ENCODE assay signal across 14 cellular contexts in the genomic region with DNA sequence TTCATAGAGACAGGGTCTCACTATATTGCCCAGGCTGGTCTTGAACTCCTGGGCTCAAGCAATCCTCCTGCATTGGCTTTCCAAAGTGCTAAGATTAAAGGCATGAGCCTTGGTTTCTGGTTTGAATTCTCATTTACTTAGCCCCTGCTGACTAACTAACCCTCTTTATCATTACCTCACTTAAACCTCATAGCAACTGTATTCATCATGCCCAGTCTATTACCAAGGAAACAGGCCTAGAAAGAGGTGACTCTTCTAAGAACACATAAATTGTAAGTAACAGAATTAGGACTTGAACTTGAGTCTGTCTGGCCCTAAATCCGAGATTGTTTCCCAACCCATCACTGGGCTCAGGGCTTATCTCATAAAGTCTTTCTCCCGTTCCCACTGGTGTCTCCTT. TPM values are rescaled to one million over a fixed set of nuclear protein-coding genes. Genes with fewer than 3 reads are reported as not detected.
A peak's percentile ranks its signal among the peaks of the same experiment; 100 is the strongest.
DNase-seq lines count a peak whose midpoint lies in the region; ATAC-seq and TF ChIP-seq lines count a peak whose summit lies in the region.
"Had no signal": no experiment of that assay in that cellular context is flagged by ENCODE, and none has a peak within 500 bp of the region (broad histone marks: within the 10 kb centered on the region; RNA-seq: fewer than 3 reads in every experiment).

No MANE protein-coding gene starts in this region.

- POLR2A ChIA-PET in WTC11 (lab: Charles Lee), result no interaction called here

- H3K27me3 Mint-ChIP-seq in activated naive CD4-positive, alpha-beta T cell treated with anti-CD3 and anti-CD28 coated beads, Interleukin-2, amount 10 ng/mL, durations not matched to agents 7 days and 5 days, result no peaks in the 10 kb centered on the region
- H3K27me3 Mint-ChIP-seq in WTC11 (ENCODE audit: low read depth), result no peaks in the 10 kb centered on the region
- H3K27me3 Mint-ChIP-seq in stimulated activated memory B cell treated with anti-CD40 and anti-IgM and Interleukin-4, amounts not matched to agents 10 μg/mL and 1 μg/mL and 100 μg/mL, for 72 hours, result no peaks in the 10 kb centered on the region

- H3K27ac Mint-ChIP-seq in activated naive CD4-positive, alpha-beta T cell treated with anti-CD3 and anti-CD28 coated beads, Interleukin-2, amount 10 ng/mL, durations not matched to agents 7 days and 5 days, result peak overlapping the region; percentile 11
- H3K27ac Mint-ChIP-seq in WTC11, result no peak overlapping the region; the same call in 1 of the 2 replicates
- peak overlapping the region; percentile 98 for H3K27ac Mint-ChIP-seq in stimulated activated memory B cell treated with anti-CD40 and anti-IgM and Interleukin-4, amounts not matched to agents 10 μg/mL and 1 μg/mL and 100 μg/mL, for 72 hours

- no peak overlapping the region for H3K9ac ChIP-seq in fibroblast of lung (ENCODE audit: insufficient read depth, low read length)
- H3K9ac ChIP-seq: BLaER1 treated with 17β-estradiol and CSF1 and Interleukin-3, amounts not matched to agents 10 nM and 100 nM had no signal

- H3K9me3 Mint-ChIP-seq in activated naive CD4-positive, alpha-beta T cell treated with anti-CD3 and anti-CD28 coated beads, Interleukin-2, amount 10 ng/mL, durations not matched to agents 7 days and 5 days, result no peaks in the 10 kb centered on the region
- H3K9me3 Mint-ChIP-seq in WTC11, result no peaks in the 10 kb centered on the region
- peaks cover 3% of the 10 kb centered on the region for H3K9me3 Mint-ChIP-seq in stimulated activated memory B cell treated with anti-CD40 and anti-IgM and Interleukin-4, amounts not matched to agents 10 μg/mL and 1 μg/mL and 100 μg/mL, for 72 hours

- peaks cover 21% of the 10 kb centered on the region for H3K36me3 Mint-ChIP-seq in activated naive CD4-positive, alpha-beta T cell treated with anti-CD3 and anti-CD28 coated beads, Interleukin-2, amount 10 ng/mL, durations not matched to agents 7 days and 5 days
- peaks cover 20% of the 10 kb centered on the region for H3K36me3 Mint-ChIP-seq in WTC11
- peaks cover 19% of the 10 kb centered on the region for H3K36me3 Mint-ChIP-seq in stimulated activated memory B cell treated with anti-CD40 and anti-IgM and Interleukin-4, amounts not matched to agents 10 μg/mL and 1 μg/mL and 100 μg/mL, for 72 hours

- no peak overlapping the region for H3K4me2 ChIP-seq in fibroblast of lung (ENCODE audit: extremely low read depth, insufficient read depth, low read length)

- no peak overlapping the region for H3K4me3 ChIP-seq in fibroblast of lung (replicated peaks in 1 of 4; ENCODE audit: control extremely low read depth in 1 of 4, insufficient read depth in 1 of 4, low read depth in 3 of 4, low read length in 4 of 4)
- H3K4me3 ChIP-seq: BLaER1 treated with 17β-estradiol and CSF1 and Interleukin-3, amounts not matched to agents 10 nM and 100 nM had no signal

- DNase-seq in activated naive CD4-positive, alpha-beta T cell treated with anti-CD3 and anti-CD28 coated beads, Interleukin-2, amount 10 ng/mL, durations not matched to agents 7 days and 5 days, result no peak
- no peak for DNase-seq in activated naive CD4-positive, alpha-beta T cell treated with anti-CD3 and anti-CD28 coated beads, Interleukin-2, amount 50 U/mL, for 16 hours
- DNase-seq in WTC11 (ENCODE audit: low spot score) (no peak), fibroblast of lung (ENCODE audit: low read depth in 2 of 2) (peak in 1 of 2 donors; percentile 81)
- DNase-seq: kidney glomerular epithelial cell; NCI-H2029; stimulated activated CD8-positive, alpha-beta memory T cell treated with anti-CD3 and anti-CD28 coated beads, Interleukin-4, amount 100 ng/mL, for 48 hours had no signal

- H3K36me3 ChIP-seq in fibroblast of lung (ENCODE audit: control insufficient read depth, insufficient read depth, low read length), result no peaks in the 10 kb centered on the region

- H3K4me3 Mint-ChIP-seq in activated naive CD4-positive, alpha-beta T cell treated with anti-CD3 and anti-CD28 coated beads, Interleukin-2, amount 10 ng/mL, durations not matched to agents 7 days and 5 days, result peak overlapping the region; percentile 84
- H3K4me3 Mint-ChIP-seq in WTC11, result peak overlapping the region; percentile 80
- peak overlapping the region; percentile 89 for H3K4me3 Mint-ChIP-seq in stimulated activated memory B cell treated with anti-CD40 and anti-IgM and Interleukin-4, amounts not matched to agents 10 μg/mL and 1 μg/mL and 100 μg/mL, for 72 hours

- H2AFZ ChIP-seq in fibroblast of lung (ENCODE audit: low read length), result no peak overlapping the region

- no peaks in the 10 kb centered on the region for H3K9me3 ChIP-seq in fibroblast of lung (ENCODE audit: control insufficient read depth, insufficient read depth, low read depth, low read length)
- H3K9me3 ChIP-seq: BLaER1 treated with 17β-estradiol and CSF1 and Interleukin-3, amounts not matched to agents 10 nM and 100 nM; neutrophil had no signal

- no peaks in the 10 kb centered on the region for H3K27me3 ChIP-seq in fibroblast of lung (ENCODE audit: control insufficient read depth, insufficient read depth, low read length)
- H3K27me3 ChIP-seq: BLaER1 treated with 17β-estradiol and CSF1 and Interleukin-3, amounts not matched to agents 10 nM and 100 nM; foreskin keratinocyte; neutrophil had no signal

- H4K20me1 ChIP-seq in fibroblast of lung (ENCODE audit: control insufficient read depth, extremely low read depth, insufficient read depth, low read length), result no peaks in the 10 kb centered on the region

- H3K27ac ChIP-seq in fibroblast of lung (ENCODE audit: insufficient read depth, low read length), result peak overlapping the region; percentile 81
- H3K27ac ChIP-seq: foreskin keratinocyte had no signal

- ATAC-seq in WTC11, result no peak
- ATAC-seq in stimulated activated memory B cell treated with anti-CD40 and anti-IgM and Interleukin-4, amounts not matched to agents 10 μg/mL and 1 μg/mL and 100 μg/mL, for 72 hours, result no peak
- no peak for ATAC-seq in GM19351 (IDR thresholded peaks at IDR 0.05; ENCODE audit: unreplicated experiment)
- ATAC-seq in GM21786 (IDR thresholded peaks at IDR 0.05; ENCODE audit: unreplicated experiment), result no peak
- ATAC-seq in HG02623 (IDR thresholded peaks at IDR 0.05; ENCODE audit: unreplicated experiment), result no peak
- ATAC-seq: foreskin keratinocyte had no signal

- H3K79me2 ChIP-seq in fibroblast of lung (ENCODE audit: control insufficient read depth, insufficient read depth, low read length), result peaks cover 13% of the 10 kb centered on the region

- peaks cover 16% of the 10 kb centered on the region for H3K4me1 ChIP-seq in fibroblast of lung (ENCODE audit: control insufficient read depth, extremely low read depth, insufficient read depth, low read length)

- H3K4me1 Mint-ChIP-seq in activated naive CD4-positive, alpha-beta T cell treated with anti-CD3 and anti-CD28 coated beads, Interleukin-2, amount 10 ng/mL, durations not matched to agents 7 days and 5 days, result peaks cover 40% of the 10 kb centered on the region
- peaks cover 26% of the 10 kb centered on the region for H3K4me1 Mint-ChIP-seq in WTC11
- H3K4me1 Mint-ChIP-seq in stimulated activated memory B cell treated with anti-CD40 and anti-IgM and Interleukin-4, amounts not matched to agents 10 μg/mL and 1 μg/mL and 100 μg/mL, for 72 hours, result peaks cover 41% of the 10 kb centered on the region

- CTCF ChIA-PET in activated naive CD4-positive, alpha-beta T cell treated with anti-CD3 and anti-CD28 coated beads, Interleukin-2, amount 10 ng/mL, durations not matched to agents 7 days and 5 days (lab: Charles Lee), result interaction anchor here (3.2 kb wide), 1 partner anchor 22 kb away, joined by 14 read pairs; no protein-coding TSS in a partner anchor
- CTCF ChIA-PET in WTC11 (lab: Charles Lee), result interaction anchor here (3.7 kb wide), 1 partner anchor 21 kb away, joined by 30 read pairs; no protein-coding TSS in a partner anchor

- no peak for TF ChIP-seq CTCF in WTC11 (IDR thresholded peaks at IDR 0.05)
- TF ChIP-seq CTCF in fibroblast of lung (conservative IDR thresholded peaks at IDR 0.05 in 1 of 2, IDR thresholded peaks at IDR 0.05 in 1 of 2; ENCODE audit: low read depth in 1 of 2, low read length in 2 of 2), result no peak

TF ChIP-seq in WTC11, 78 proteins besides CTCF, POLR2A, EP300 and RAD21 (continues in another document):
- no peak for TF ChIP-seq ZNF121 (CRISPR knock-in tag; IDR thresholded peaks at IDR 0.05)
- TF ChIP-seq PRDM15 (CRISPR knock-in tag; IDR thresholded peaks at IDR 0.05), result no peak

RNA-seq across cellular contexts. Expression of gene TMEM53, which starts 44.2 kb away (rescaled TPM):
- total RNA-seq in WTC11 (2021) (8.2 to 10.9 TPM (median 10.0 TPM) in 3 replicates), fibroblast of lung (5.6 and 8.1 TPM in 2 replicates)
- polyA plus RNA-seq in fibroblast of lung, result 11.6 and 12.4 TPM in 2 replicates
- polyA plus RNA-seq in fibroblast of lung (2012), result 16.4 and 16.8 TPM in 2 replicates
- 15.9 and 37.0 TPM in 2 replicates for polyA minus RNA-seq in fibroblast of lung (ENCODE audit: low replicate concordance)

RNA-seq across cellular contexts. Expression of gene ARMH1, which starts 44.4 kb away (rescaled TPM):
- total RNA-seq in WTC11 (2021) (0.74 to 1.6 TPM (median 0.78 TPM) in 3 replicates), fibroblast of lung (2.3 and 6.4 TPM in 2 replicates)
- polyA plus RNA-seq in fibroblast of lung, result 0.75 and 2.4 TPM in 2 replicates
- polyA plus RNA-seq in fibroblast of lung (2012), result 0.27 and 1.0 TPM in 2 replicates
- not detected in 2 replicates for polyA minus RNA-seq in fibroblast of lung (ENCODE audit: low replicate concordance)
